Comparison of ENCODE assay signal across 1 cellular context in the genomic region with DNA sequence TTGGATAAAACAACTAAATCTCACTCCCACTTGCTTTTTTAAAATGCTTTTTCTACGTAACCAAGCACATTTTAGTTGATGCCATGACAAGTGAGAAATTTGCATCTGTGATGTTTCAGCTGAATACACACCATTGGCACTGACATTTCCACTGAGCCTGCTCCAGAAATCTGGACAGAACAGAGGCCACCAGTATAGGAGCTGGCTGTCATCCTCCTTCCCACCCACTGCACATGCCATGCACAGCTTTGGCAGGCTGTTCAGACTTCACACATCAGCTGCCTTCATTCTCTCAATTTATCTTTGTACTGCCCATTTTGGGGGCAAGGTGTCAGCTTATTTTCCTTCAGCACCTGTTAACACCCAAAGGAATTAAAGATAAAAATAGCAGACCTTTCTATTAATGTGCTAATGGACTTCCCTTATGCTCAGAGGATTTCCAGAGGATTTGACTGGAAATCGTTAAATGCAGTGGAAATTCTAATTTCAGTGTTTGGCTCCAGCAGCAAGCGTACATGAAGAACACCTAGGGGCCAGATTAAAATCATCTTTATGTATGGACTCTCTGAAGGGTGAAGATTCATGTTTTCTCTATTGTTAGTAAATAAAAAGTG.
TF ChIP-seq lines count a peak whose summit lies in the region.

No MANE protein-coding gene starts in this region.

TF ChIP-seq in HepG2, 621 proteins besides CTCF, POLR2A, EP300 and RAD21:
- TF ChIP-seq ZNF788 (CRISPR knock-in tag; IDR thresholded peaks at IDR 0.05; ENCODE audit: borderline replicate concordance): no peak
- no peak for TF ChIP-seq ZFP1 (CRISPR knock-in tag; IDR thresholded peaks at IDR 0.05)
- TF ChIP-seq ZNF839 (CRISPR knock-in tag; IDR thresholded peaks at IDR 0.05; ENCODE audit: borderline replicate concordance): no peak
- TF ChIP-seq ZNF264 (CRISPR knock-in tag; IDR thresholded peaks at IDR 0.05): no peak
- TF ChIP-seq RFX5 (IDR thresholded peaks at IDR 0.05; ENCODE audit: low read depth, low read length): no peak
- TF ChIP-seq ESRRA (CRISPR knock-in tag; IDR thresholded peaks at IDR 0.05; ENCODE audit: low read depth): no peak
- TF ChIP-seq GRHL1 (CRISPR knock-in tag; conservative IDR thresholded peaks at IDR 0.05): no peak
- TF ChIP-seq HMG20B (CRISPR knock-in tag; conservative IDR thresholded peaks at IDR 0.05): no peak
- TF ChIP-seq, protein P1, sequence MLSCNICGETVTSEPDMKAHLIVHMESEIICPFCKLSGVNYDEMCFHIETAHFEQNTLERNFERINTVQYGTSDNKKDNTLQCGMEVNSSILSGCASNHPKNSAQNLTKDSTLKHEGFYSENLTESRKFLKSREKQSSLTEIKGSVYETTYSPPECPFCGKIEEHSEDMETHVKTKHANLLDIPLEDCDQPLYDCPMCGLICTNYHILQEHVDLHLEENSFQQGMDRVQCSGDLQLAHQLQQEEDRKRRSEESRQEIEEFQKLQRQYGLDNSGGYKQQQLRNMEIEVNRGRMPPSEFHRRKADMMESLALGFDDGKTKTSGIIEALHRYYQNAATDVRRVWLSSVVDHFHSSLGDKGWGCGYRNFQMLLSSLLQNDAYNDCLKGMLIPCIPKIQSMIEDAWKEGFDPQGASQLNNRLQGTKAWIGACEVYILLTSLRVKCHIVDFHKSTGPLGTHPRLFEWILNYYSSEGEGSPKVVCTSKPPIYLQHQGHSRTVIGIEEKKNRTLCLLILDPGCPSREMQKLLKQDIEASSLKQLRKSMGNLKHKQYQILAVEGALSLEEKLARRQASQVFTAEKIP (CRISPR knock-in tag; IDR thresholded peaks at IDR 0.05; ENCODE audit: borderline replicate concordance): no peak
- no peak for TF ChIP-seq FIP1L1 (IDR thresholded peaks at IDR 0.05; ENCODE audit: borderline replicate concordance, insufficient read depth, low read depth, low read length)
- no peak for TF ChIP-seq IRF2 (CRISPR knock-in tag; IDR thresholded peaks at IDR 0.05)
